ENCODE assay signal across 15 cellular contexts in genomic region chr5:51479840-51480239, GRCh38.
A peak's percentile ranks its signal among the peaks of the same experiment; 100 is the strongest.
DNase-seq lines count a peak whose midpoint lies in the region; ATAC-seq lines count a peak whose summit lies in the region.
"Had no signal": no experiment of that assay in that cellular context is flagged by ENCODE, and none has a peak within 500 bp of the region (broad histone marks: within the 10 kb centered on the region; RNA-seq: fewer than 3 reads in every experiment).

No MANE protein-coding gene starts in this region.

- ATAC-seq in GM18868 (IDR thresholded peaks at IDR 0.05; ENCODE audit: unreplicated experiment) (peak; percentile 93), GM21786 (IDR thresholded peaks at IDR 0.05; ENCODE audit: unreplicated experiment) (peak; percentile 74), HG03060 (IDR thresholded peaks at IDR 0.05; ENCODE audit: low read depth, unreplicated experiment) (peak; percentile 75)
- ATAC-seq: activated T-helper 17 cell treated with anti-CD3 and anti-CD28 coated beads, Interleukin-2, amount 50 U/mL, for 72 hours; pancreas had no signal

- H2BK12ac ChIP-seq in trophoblast cell (ENCODE audit: low read length): peak overlapping the region; percentile 87

- no peak overlapping the region for H3K27ac ChIP-seq in trophoblast cell (ENCODE audit: low read depth, low read length)
- H3K27ac ChIP-seq in SJCRH30: no peak overlapping the region
- H3K27ac ChIP-seq: GM23248, pancreas had no signal

- H3K36me3 ChIP-seq in trophoblast cell (ENCODE audit: control insufficient read depth in 1 of 2, insufficient read depth in 2 of 2, low read length in 2 of 2) (no peaks in the 10 kb centered on the region), SJCRH30 (no peaks in the 10 kb centered on the region)
- H3K36me3 ChIP-seq: pancreas had no signal

- H2BK120ac ChIP-seq in trophoblast cell (ENCODE audit: insufficient read depth, low read length, poor library complexity): no peak overlapping the region

- peaks cover 10% of the 10 kb centered on the region for H3K79me1 ChIP-seq in trophoblast cell (ENCODE audit: low read length)

- no peaks in the 10 kb centered on the region for H3K27me3 ChIP-seq in trophoblast cell (ENCODE audit: insufficient read depth, low read length)
- H3K27me3 ChIP-seq in SJCRH30: no peaks in the 10 kb centered on the region
- H3K27me3 ChIP-seq: pancreas had no signal

- DNase-seq in trophoblast cell (no peak), SJCRH30 (no peak), pons (ENCODE audit: low spot score) (no peak), NCI-H1417 treated with DMSO at 0.1 percent for 48 hours (lab: John Stamatoyannopoulos, UW) (no peak)
- DNase-seq: anterior cingulate cortex; DMS 273 treated with DMSO at 0.1 percent for 48 hours; GM23248; NCI-H2107; NCI-H748 treated with DMSO at 0.1 percent for 48 hours; pancreas; stimulated activated CD4-positive, alpha-beta T cell treated with anti-CD3 and anti-CD28 coated beads, Interleukin-4, amount 100 ng/mL, for 1 hour had no signal

- no peak overlapping the region for H3K18ac ChIP-seq in trophoblast cell (ENCODE audit: low read length)

- no peak overlapping the region for H3K14ac ChIP-seq in trophoblast cell (ENCODE audit: low read length)

- no peak overlapping the region for H3K23ac ChIP-seq in trophoblast cell (ENCODE audit: low read length)

- H3K4me3 ChIP-seq in trophoblast cell (ENCODE audit: low read depth, low read length) (no peak overlapping the region), SJCRH30 (no peak overlapping the region)
- H3K4me3 ChIP-seq: GM23248, pancreas had no signal

- H4K8ac ChIP-seq in trophoblast cell (ENCODE audit: low read depth, low read length): no peak overlapping the region

- no peak overlapping the region for H3K9ac ChIP-seq in trophoblast cell (ENCODE audit: low read length)
- H3K9ac ChIP-seq: GM23248 had no signal

- H3K4me1 ChIP-seq in trophoblast cell (ENCODE audit: control insufficient read depth in 1 of 2, insufficient read depth in 2 of 2, low read length in 2 of 2): peaks cover 3 to 11% of the 10 kb centered on the region in 2 experiments
- no peaks in the 10 kb centered on the region for H3K4me1 ChIP-seq in SJCRH30
- H3K4me1 ChIP-seq: pancreas had no signal

- H3K9me3 ChIP-seq in trophoblast cell (ENCODE audit: insufficient read depth, low read depth, low read length): no peaks in the 10 kb centered on the region
- no peaks in the 10 kb centered on the region for H3K9me3 ChIP-seq in SJCRH30 (replicated peaks)
- H3K9me3 ChIP-seq: pancreas had no signal

- peak overlapping the region; percentile 2 for H4K91ac ChIP-seq in trophoblast cell (ENCODE audit: low read depth, low read length)

- H2AK5ac ChIP-seq in trophoblast cell (ENCODE audit: low read length): no peak overlapping the region

- H3K4ac ChIP-seq in trophoblast cell (ENCODE audit: low read depth, low read length): no peak overlapping the region

- H3K4me2 ChIP-seq in trophoblast cell (ENCODE audit: low read length): no peak overlapping the region

- no CpG with 5 or more reads among the region's 1 CpG for WGBS in trophoblast cell (ENCODE audit: extremely low coverage, insufficient coverage, insufficient read length)

- H4K12ac ChIP-seq in trophoblast cell (ENCODE audit: low read depth, low read length): no peak overlapping the region

- H3K79me2 ChIP-seq in trophoblast cell (ENCODE audit: control insufficient read depth, insufficient read depth, low read length, poor library complexity): no peaks in the 10 kb centered on the region

- no peak overlapping the region for H2BK5ac ChIP-seq in trophoblast cell (ENCODE audit: low read depth, low read length, poor library complexity)

- no peak overlapping the region for H2AFZ ChIP-seq in trophoblast cell (ENCODE audit: insufficient read depth, low read length, poor library complexity)
- H2AFZ ChIP-seq: GM23248 had no signal
